12 cellular contexts compared by ENCODE assay signal in genomic region chr17:50976951-50977472, GRCh38.
DNase-seq lines count a peak whose midpoint lies in the region; ATAC-seq and TF ChIP-seq lines count a peak whose summit lies in the region.
"Had no signal": no experiment of that assay in that cellular context is flagged by ENCODE, and none has a peak within 500 bp of the region (broad histone marks: within the 10 kb centered on the region; RNA-seq: fewer than 3 reads in every experiment).

No MANE protein-coding gene starts in this region.

- H3K27ac ChIP-seq in ACC112 (ENCODE audit: low read depth, low read length) = peak overlapping the region; percentile 25
- no peak overlapping the region for H3K27ac ChIP-seq in CD8-positive, alpha-beta T cell (ENCODE audit: low read depth, low read length)
- peak overlapping the region; percentile 81 for H3K27ac ChIP-seq in VCaP

- WGBS in lower leg skin, 2 donors = 35 to 37% methylated on average over 2 of the region's 2 CpGs

- H2AFZ ChIP-seq in ACC112 (ENCODE audit: low read length, unreplicated experiment) = no peak overlapping the region

- no peaks in the 10 kb centered on the region for H3K9me3 Mint-ChIP-seq in CD8-positive, alpha-beta T cell
- H3K9me3 Mint-ChIP-seq in immature natural killer cell = no peaks in the 10 kb centered on the region

- H3K36me3 ChIP-seq in ACC112 (ENCODE audit: insufficient read depth, low read length) = peaks cover 43% of the 10 kb centered on the region
- H3K36me3 ChIP-seq in CD8-positive, alpha-beta T cell (ENCODE audit: insufficient read depth, low read length) = peaks cover 17% of the 10 kb centered on the region

- CTCF ChIA-PET in CD8-positive, alpha-beta T cell (lab: Charles Lee) = interaction anchor here (1.0 to 1.2 kb wide), 3 partner anchors 20 to 192 kb away, joined by 3 to 6 read pairs (median 3); no protein-coding TSS in a partner anchor

- H3K79me2 ChIP-seq in ACC112 (ENCODE audit: control insufficient read depth, insufficient read depth, low read length, unreplicated experiment) = no peaks in the 10 kb centered on the region

- no peak for ATAC-seq in CD8-positive, alpha-beta T cell
- ATAC-seq in GM21529 (IDR thresholded peaks at IDR 0.05; ENCODE audit: unreplicated experiment) = no peak
- no peak for ATAC-seq in activated CD4-positive, CD25-positive, alpha-beta regulatory T cell treated with anti-CD3 and anti-CD28 coated beads, Interleukin-2, amount 50 U/mL, for 24 hours

- peaks cover 11% of the 10 kb centered on the region for H3K4me1 ChIP-seq in ACC112 (ENCODE audit: control insufficient read depth, insufficient read depth, low read length, unreplicated experiment)
- no peaks in the 10 kb centered on the region for H3K4me1 ChIP-seq in CD8-positive, alpha-beta T cell (ENCODE audit: insufficient read depth, low read length)

- H3K4me3 ChIP-seq in ACC112 (ENCODE audit: low read depth, low read length) (no peak overlapping the region), lower leg skin (ENCODE audit: low read depth, poor library complexity, severe bottlenecking) (no peak overlapping the region)
- H3K4me3 ChIP-seq in CD8-positive, alpha-beta T cell (ENCODE audit: low read depth, low read length) = no peak overlapping the region

- DNase-seq in CD8-positive, alpha-beta T cell = no peak
- DNase-seq in immature natural killer cell (no peak), lower leg skin (ENCODE audit: low spot score in 2 of 2) (no peak), DMS79 (lab: John Stamatoyannopoulos, UW) (no peak)
- DNase-seq: activated CD8-positive, alpha-beta memory T cell treated with anti-CD3 and anti-CD28 coated beads, Interleukin-2, amount 50 U/mL, for 48 hours; COR-L47; PC-3; right cardiac atrium had no signal

- no peak overlapping the region for H3K4me3 Mint-ChIP-seq in CD8-positive, alpha-beta T cell
- H3K4me3 Mint-ChIP-seq in immature natural killer cell = no peak overlapping the region

- POLR2A ChIA-PET in CD8-positive, alpha-beta T cell (lab: Charles Lee) = interaction anchor here (1.2 kb wide), 1 partner anchor 111 kb away, joined by 3 read pairs; the partner anchor contains the start of gene TOB1

- H3K4me1 Mint-ChIP-seq in CD8-positive, alpha-beta T cell (ENCODE audit: low read depth) = peaks cover 9% of the 10 kb centered on the region
- H3K4me1 Mint-ChIP-seq in immature natural killer cell = peaks cover 0 to 7% of the 10 kb centered on the region in 2 donors

- H3K9me3 ChIP-seq in CD8-positive, alpha-beta T cell (ENCODE audit: low read length) = no peaks in the 10 kb centered on the region

- intact Hi-C loops in CD8-positive, alpha-beta T cell (cut with DNase I, micrococcal nuclease) = no loop called here
- intact Hi-C loops in lower leg skin (cut with DNase I; ENCODE audit: low total_unique reads) = no loop called here

- H3K36me3 Mint-ChIP-seq in CD8-positive, alpha-beta T cell = peaks cover 81% of the 10 kb centered on the region
- H3K36me3 Mint-ChIP-seq in immature natural killer cell = peaks cover 32 to 54% (median 41%) of the 10 kb centered on the region in 3 donors

- no peak for TF ChIP-seq POLR2A in lower leg skin (IDR thresholded peaks at IDR 0.05)

- H3K27me3 ChIP-seq in ACC112 (ENCODE audit: insufficient read depth, low read length) = no peaks in the 10 kb centered on the region
- no peaks in the 10 kb centered on the region for H3K27me3 ChIP-seq in CD8-positive, alpha-beta T cell (ENCODE audit: insufficient read depth, low read length)

- no peaks in the 10 kb centered on the region for H3K27me3 Mint-ChIP-seq in CD8-positive, alpha-beta T cell (ENCODE audit: low read depth)
- H3K27me3 Mint-ChIP-seq in immature natural killer cell (ENCODE audit: low read depth in 3 of 3) = peaks cover 0 to 3% (median 0%) of the 10 kb centered on the region in 3 donors

- H3K27ac Mint-ChIP-seq in CD8-positive, alpha-beta T cell = peak overlapping the region; percentile 75
- H3K27ac Mint-ChIP-seq in immature natural killer cell = peak overlapping the region; percentile 4 to 79 (median 48)

- TF ChIP-seq CTCF in CD8-positive, alpha-beta T cell (IDR thresholded peaks at IDR 0.05) = no peak
- TF ChIP-seq CTCF in VCaP (conservative IDR thresholded peaks at IDR 0.05) (no peak), lower leg skin (IDR thresholded peaks at IDR 0.05) (no peak)
